In genomic region chr11:61718046-61718531, GRCh38 we compare ENCODE assay signal across 12 cellular contexts. TPM values are rescaled to one million over a fixed set of nuclear protein-coding genes. Genes with fewer than 3 reads are reported as not detected.
A peak's percentile ranks its signal among the peaks of the same experiment; 100 is the strongest.
DNase-seq lines count a peak whose midpoint lies in the region; ATAC-seq and TF ChIP-seq lines count a peak whose summit lies in the region.
"Had no signal": no experiment of that assay in that cellular context is flagged by ENCODE, and none has a peak within 500 bp of the region (broad histone marks: within the 10 kb centered on the region; RNA-seq: fewer than 3 reads in every experiment).

No MANE protein-coding gene starts in this region.

- H3K36me3 Mint-ChIP-seq in neural progenitor cell, result no peaks in the 10 kb centered on the region
- H3K36me3 Mint-ChIP-seq: activated naive CD4-positive, alpha-beta T cell treated with anti-CD3 and anti-CD28 coated beads, Interleukin-2, amount 50 U/mL, for 72 hours had no signal

- TF ChIP-seq CTCF in fibroblast of pulmonary artery (IDR thresholded peaks at IDR 0.05; ENCODE audit: low read length, missing control alignments), result no peak
- TF ChIP-seq CTCF in neural progenitor cell (IDR thresholded peaks at IDR 0.05), result no peak
- TF ChIP-seq CTCF in vagina (IDR thresholded peaks at IDR 0.05), result no peak

- intact Hi-C loops in vagina (cut with DNase I), result no loop called here
- intact Hi-C loops in posterior vena cava (cut with DNase I), result no loop called here

- H3K9me3 Mint-ChIP-seq in stimulated activated naive CD8-positive, alpha-beta T cell treated with anti-CD3 and anti-CD28 coated beads, Interleukin-15, amount 100 ng/mL, for 72 hours, result no peaks in the 10 kb centered on the region
- H3K9me3 Mint-ChIP-seq in neural progenitor cell, result no peaks in the 10 kb centered on the region
- H3K9me3 Mint-ChIP-seq: activated naive CD4-positive, alpha-beta T cell treated with anti-CD3 and anti-CD28 coated beads, Interleukin-2, amount 50 U/mL, for 72 hours had no signal

- H3K27me3 ChIP-seq in neural progenitor cell, result no peaks in the 10 kb centered on the region
- H3K27me3 ChIP-seq in vagina, result no peaks in the 10 kb centered on the region

- no peak overlapping the region for H3K9ac ChIP-seq in neural progenitor cell

- DNase-seq in stimulated activated naive CD8-positive, alpha-beta T cell treated with anti-CD3 and anti-CD28 coated beads, Interleukin-15, amount 100 ng/mL, for 72 hours, result no peak
- DNase-seq in stimulated activated naive CD8-positive, alpha-beta T cell treated with anti-CD3 and anti-CD28 coated beads, Interleukin-15, Interleukin-2, amounts not matched to agents 100 U/mL and 50 U/mL, for 24 hours, result no peak
- DNase-seq in fibroblast of pulmonary artery (ENCODE audit: low read depth) (no peak), neural progenitor cell (ENCODE audit: low spot score) (no peak), vagina (ENCODE audit: extremely low spot score in 2 of 2) (no peak), foreskin melanocyte (no peak), posterior vena cava (ENCODE audit: low spot score) (no peak)
- DNase-seq: activated CD4-positive, CD25-positive, alpha-beta regulatory T cell treated with anti-CD3 and anti-CD28 coated beads, Interleukin-2, amount 50 U/mL, for 72 hours; occipital lobe; OCI-M1 had no signal

- ATAC-seq in stimulated activated naive CD8-positive, alpha-beta T cell treated with anti-CD3 and anti-CD28 coated beads, Interleukin-15, amount 100 ng/mL, for 72 hours, result peak; percentile 18
- no peak for ATAC-seq in stimulated activated naive CD8-positive, alpha-beta T cell treated with anti-CD3 and anti-CD28 coated beads, Interleukin-15, Interleukin-2, amounts not matched to agents 100 U/mL and 50 U/mL, for 24 hours
- no peak for ATAC-seq in HG03039 (IDR thresholded peaks at IDR 0.05; ENCODE audit: unreplicated experiment)
- ATAC-seq: activated naive CD4-positive, alpha-beta T cell treated with anti-CD3 and anti-CD28 coated beads, Interleukin-2, amount 50 U/mL, for 72 hours had no signal

- H3K9me3 ChIP-seq in neural progenitor cell (ENCODE audit: low read depth), result no peaks in the 10 kb centered on the region
- H3K9me3 ChIP-seq in vagina, result no peaks in the 10 kb centered on the region

- no peaks in the 10 kb centered on the region for H4K20me1 ChIP-seq in neural progenitor cell (ENCODE audit: low read depth)

- no peaks in the 10 kb centered on the region for H3K36me3 ChIP-seq in neural progenitor cell
- no peaks in the 10 kb centered on the region for H3K36me3 ChIP-seq in vagina

- TF ChIP-seq POLR2A in vagina (IDR thresholded peaks at IDR 0.05), result no peak

- peaks cover 18% of the 10 kb centered on the region for H3F3A ChIP-seq in neural progenitor cell (ENCODE audit: low read depth)

- H3K27ac ChIP-seq in neural progenitor cell, result no peak overlapping the region
- peak overlapping the region; percentile 62 for H3K27ac ChIP-seq in vagina

- peak overlapping the region in 1 of 2 donors; percentile 54 for H3K27ac Mint-ChIP-seq in stimulated activated naive CD8-positive, alpha-beta T cell treated with anti-CD3 and anti-CD28 coated beads, Interleukin-15, amount 100 ng/mL, for 72 hours
- H3K27ac Mint-ChIP-seq in neural progenitor cell, result peak overlapping the region; percentile 96
- H3K27ac Mint-ChIP-seq: activated naive CD4-positive, alpha-beta T cell treated with anti-CD3 and anti-CD28 coated beads, Interleukin-2, amount 50 U/mL, for 72 hours had no signal

- no peaks in the 10 kb centered on the region for H3K4me1 Mint-ChIP-seq in stimulated activated naive CD8-positive, alpha-beta T cell treated with anti-CD3 and anti-CD28 coated beads, Interleukin-15, amount 100 ng/mL, for 72 hours
- peaks cover 51% of the 10 kb centered on the region for H3K4me1 Mint-ChIP-seq in neural progenitor cell

- H3K4me1 ChIP-seq in neural progenitor cell (peaks cover 38% of the 10 kb centered on the region), vagina (peaks cover 16% of the 10 kb centered on the region)

- peak overlapping the region; percentile 71 for H3K4me2 ChIP-seq in neural progenitor cell

- H3K79me2 ChIP-seq in neural progenitor cell (ENCODE audit: low read depth), result no peaks in the 10 kb centered on the region

- no peak overlapping the region for H3K4me3 Mint-ChIP-seq in stimulated activated naive CD8-positive, alpha-beta T cell treated with anti-CD3 and anti-CD28 coated beads, Interleukin-15, amount 100 ng/mL, for 72 hours
- H3K4me3 Mint-ChIP-seq in neural progenitor cell, result peak overlapping the region; percentile 86

- peak overlapping the region; percentile 42 for H3K4me3 ChIP-seq in fibroblast of pulmonary artery (replicated peaks; ENCODE audit: low read depth, low read length)
- H3K4me3 ChIP-seq in neural progenitor cell, result peak overlapping the region; percentile 38
- H3K4me3 ChIP-seq in vagina, result peak overlapping the region; percentile 43 to 50

- H3K27me3 Mint-ChIP-seq in stimulated activated naive CD8-positive, alpha-beta T cell treated with anti-CD3 and anti-CD28 coated beads, Interleukin-15, amount 100 ng/mL, for 72 hours, result no peaks in the 10 kb centered on the region
- H3K27me3 Mint-ChIP-seq in neural progenitor cell (ENCODE audit: insufficient read depth, low read depth), result peaks cover 7% of the 10 kb centered on the region

- H2AFZ ChIP-seq in neural progenitor cell (replicated peaks), result no peak overlapping the region

RNA-seq across cellular contexts. Expression of gene MYRF, which starts 34.3 kb away (rescaled TPM):
- total RNA-seq in neural progenitor cell (ENCODE audit: low replicate concordance) (1.9 and 5.8 TPM in 2 replicates), vagina (0.25 TPM), posterior vena cava (1 to 10 TPM; 3.1 to 3.7 TPM)

RNA-seq across cellular contexts. Expression of gene DAGLA, which starts 37.9 kb away (rescaled TPM):
- total RNA-seq in neural progenitor cell (ENCODE audit: low replicate concordance) (1.1 and 4.6 TPM in 2 replicates), vagina (1.5 TPM), posterior vena cava (1 to 10 TPM; 1.8 to 2.4 TPM)
